In genomic region chr2:148022351-148022750, GRCh38 we compare ENCODE assay signal across 8 cellular contexts. TPM values are rescaled to one million over a fixed set of nuclear protein-coding genes. Genes with fewer than 3 reads are reported as not detected.
DNase-seq lines count a peak whose midpoint lies in the region; ATAC-seq and TF ChIP-seq lines count a peak whose summit lies in the region.

No MANE protein-coding gene starts in this region.

- peaks cover 22% of the 10 kb centered on the region for H3K4me1 ChIP-seq in ACC112 (ENCODE audit: control insufficient read depth, insufficient read depth, low read length, unreplicated experiment)
- H3K4me1 ChIP-seq in HUES64 (ENCODE audit: insufficient read depth, low read length) = peaks cover 30% of the 10 kb centered on the region
- H3K4me1 ChIP-seq in tibial nerve = peaks cover 0 to 59% (median 26%) of the 10 kb centered on the region in 4 donors

- H3K36me3 ChIP-seq in ACC112 (ENCODE audit: insufficient read depth, low read length) (no peaks in the 10 kb centered on the region), HUES64 (ENCODE audit: insufficient read depth, low read length) (0 out of 2 replicates have a peak, but pooled peaks cover 3% of the 10 kb centered on the region), brain microvascular endothelial cell (replicated peaks) (no peaks in the 10 kb centered on the region), tibial nerve (no peaks in the 10 kb centered on the region)

- H3K27ac ChIP-seq in ACC112 (ENCODE audit: low read depth, low read length) (peak overlapping the region; percentile 71; the same call in 1 of the 2 replicates), HUES64 (ENCODE audit: low read depth, low read length) (no peak overlapping the region), brain microvascular endothelial cell (no peak overlapping the region), tibial nerve (peak overlapping the region in 2 of 4 donors; percentile 98)

- TF ChIP-seq CTCF in brain microvascular endothelial cell (IDR thresholded peaks at IDR 0.05; ENCODE audit: low read depth, low read length, missing control alignments) (no peak), tibial nerve (IDR thresholded peaks at IDR 0.05) (no peak)

- H3K79me2 ChIP-seq in ACC112 (ENCODE audit: control insufficient read depth, insufficient read depth, low read length, unreplicated experiment) = peaks cover 81% of the 10 kb centered on the region

- peak overlapping the region; percentile 45; the same call in 1 of the 2 replicates for H3K9ac ChIP-seq in HUES64 (ENCODE audit: low read depth, low read length)

- H3K4me3 ChIP-seq in ACC112 (ENCODE audit: low read depth, low read length) (peak overlapping the region; percentile 97), HUES64 (ENCODE audit: low read length) (peak overlapping the region; percentile 98), brain microvascular endothelial cell (ENCODE audit: low read depth, low read length) (peak overlapping the region; percentile 92), tibial nerve (peak overlapping the region in 2 of 4 donors; percentile 81 to 97)

- H3K4me3 Mint-ChIP-seq in memory B cell = peak overlapping the region; percentile 98

- WGBS in HUES64 = 40% methylated on average over 1 of the region's 1 CpG
- 19 to 21% methylated on average over 1 of the region's 1 CpG for WGBS in tibial nerve, 2 donors

- H3K9me3 Mint-ChIP-seq in memory B cell = no peaks in the 10 kb centered on the region

- H2AFZ ChIP-seq in ACC112 (ENCODE audit: low read length, unreplicated experiment) = no peak overlapping the region

- no peaks in the 10 kb centered on the region for H3K27me3 ChIP-seq in ACC112 (ENCODE audit: insufficient read depth, low read length)
- no peaks in the 10 kb centered on the region for H3K27me3 ChIP-seq in HUES64 (ENCODE audit: insufficient read depth, low read length)
- H3K27me3 ChIP-seq in brain microvascular endothelial cell (replicated peaks) = no peaks in the 10 kb centered on the region
- H3K27me3 ChIP-seq in tibial nerve = no peaks in the 10 kb centered on the region

- H3K9me3 ChIP-seq in HUES64 (ENCODE audit: insufficient read depth, low read depth, low read length) = no peaks in the 10 kb centered on the region
- no peaks in the 10 kb centered on the region for H3K9me3 ChIP-seq in tibial nerve

- DNase-seq in brain microvascular endothelial cell (no peak), memory B cell (ENCODE audit: low spot score in 2 of 2) (no peak), tibial nerve (ENCODE audit: low spot score in 2 of 2) (no peak), NOMO-1 treated with dmso at 0.1 percent for 144 hours (lab: John Stamatoyannopoulos, UW; ENCODE audit: unreplicated experiment) (no peak), NCI-H748 (lab: John Stamatoyannopoulos, UW; ENCODE audit: unreplicated experiment) (no peak)

- TF ChIP-seq POLR2A in tibial nerve (IDR thresholded peaks at IDR 0.05) = no peak

- peaks cover 38% of the 10 kb centered on the region for H3K4me1 Mint-ChIP-seq in memory B cell

- no peak for TF ChIP-seq EP300 in tibial nerve (IDR thresholded peaks at IDR 0.05)

- in situ Hi-C loops in brain microvascular endothelial cell (cut with HindIII; ENCODE audit: low pct_ligation_motif_present, low sequenced_read_pairs) = no loop called here

- H3K36me3 Mint-ChIP-seq in memory B cell = peaks cover 5% of the 10 kb centered on the region

- H3K27ac Mint-ChIP-seq in memory B cell = peak overlapping the region; percentile 93

- ATAC-seq in memory B cell (ENCODE audit: low read depth) (no peak), GM21737 (IDR thresholded peaks at IDR 0.05; ENCODE audit: unreplicated experiment) (no peak)

- H3K27me3 Mint-ChIP-seq in memory B cell = no peaks in the 10 kb centered on the region

RNA-seq across cellular contexts. Expression of gene MBD5, which starts 1.5 kb away (rescaled TPM):
- 13.4 TPM for polyA plus RNA-seq in HUES64 (2013, experiment 1 of 2)
- 13.3 TPM for polyA plus RNA-seq in HUES64 (2013, experiment 2 of 2)
- total RNA-seq in tibial nerve = 10 to 100 TPM; 28.5 to 46.5 (median 40.9) TPM

RNA-seq across cellular contexts. Expression of gene ORC4, which starts 1.8 kb away (rescaled TPM):
- 59.5 TPM for polyA plus RNA-seq in HUES64 (2013, experiment 1 of 2)
- 69.7 TPM for polyA plus RNA-seq in HUES64 (2013, experiment 2 of 2)
- total RNA-seq in tibial nerve = 10 to 100 TPM; 38.7 to 85.0 (median 45.5) TPM
